ENCODE assay signal across 8 cellular contexts in the genomic region with DNA sequence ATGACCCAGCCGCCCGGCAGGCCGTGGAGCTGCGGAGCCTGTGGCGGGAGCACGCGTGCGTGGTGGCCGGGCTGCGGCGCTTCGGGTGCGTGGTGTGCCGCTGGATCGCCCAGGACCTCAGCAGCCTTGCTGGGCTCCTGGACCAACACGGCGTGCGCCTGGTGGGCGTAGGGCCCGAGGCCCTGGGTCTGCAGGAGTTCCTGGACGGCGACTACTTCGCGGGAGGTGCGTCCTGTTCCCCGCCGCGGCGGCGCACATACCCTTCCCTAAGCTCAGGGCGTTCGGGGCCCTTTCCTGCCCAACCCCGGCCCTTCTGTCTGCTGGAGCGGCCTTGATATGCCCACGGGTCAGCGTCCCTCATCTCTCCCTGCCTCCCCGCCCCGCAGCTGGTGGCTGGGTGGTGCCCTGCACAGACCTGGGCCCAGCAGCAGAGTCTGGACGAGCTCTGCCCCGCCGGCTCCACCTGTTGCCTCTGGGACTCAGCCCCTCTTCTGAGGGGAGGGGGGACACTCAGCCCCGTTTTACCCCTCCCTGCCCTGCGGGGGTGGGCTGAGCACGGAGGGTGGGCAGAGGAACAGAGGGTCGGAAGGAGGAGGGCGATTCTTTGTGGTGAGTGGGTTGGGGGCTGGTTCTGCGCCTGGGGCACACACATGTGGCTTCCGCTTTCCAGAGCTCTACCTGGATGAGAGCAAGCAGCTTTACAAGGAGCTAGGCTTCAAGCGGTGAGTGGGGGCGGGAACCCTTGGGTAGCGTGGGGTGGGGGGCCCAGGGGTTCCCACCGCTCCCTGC. TPM values are rescaled to one million over a fixed set of nuclear protein-coding genes. Genes with fewer than 3 reads are reported as not detected.
DNase-seq lines count a peak whose midpoint lies in the region; ATAC-seq and TF ChIP-seq lines count a peak whose summit lies in the region.

No MANE protein-coding gene starts in this region.

- H3K4me3 ChIP-seq in A673 (ENCODE audit: low read depth, low read length, poor library complexity, severe bottlenecking) (peak overlapping the region; percentile 65), Panc1 (ENCODE audit: low read depth in 2 of 2, low read length in 2 of 2) (peak overlapping the region; percentile 60 to 61), mucosa of rectum (ENCODE audit: low read length in 2 of 2) (peak overlapping the region; percentile 83 to 93)

- POLR2A ChIA-PET in A673 (lab: Charles Lee; ENCODE audit: low non-redundant PET) (no interaction called here), Panc1 (lab: Charles Lee) (no interaction called here)

- CTCF ChIA-PET in A673 (lab: Charles Lee) (no interaction called here), Panc1 (lab: Charles Lee) (no interaction called here)

- BruUV-seq in A673 (replicated peaks; lab: Mats Ljungman, UMichigan) (no TSS peak), Panc1 (replicated peaks; lab: Mats Ljungman, UMichigan) (no TSS peak)

- H3K9ac ChIP-seq in mucosa of rectum (ENCODE audit: low read depth in 1 of 2, low read length in 2 of 2): peak overlapping the region; percentile 84

- in situ Hi-C loops in Panc1 (cut with HindIII; ENCODE audit: low pct_unique_long_range_greater_than_20kb, low sequenced_read_pairs): no loop called here

- peak; percentile 1 for ATAC-seq in GM19035 (IDR thresholded peaks at IDR 0.05; ENCODE audit: unreplicated experiment)
- ATAC-seq in Panc1: peak; percentile 26
- ATAC-seq in GM21367 (IDR thresholded peaks at IDR 0.05; ENCODE audit: unreplicated experiment): no peak
- ATAC-seq in GM21717 (IDR thresholded peaks at IDR 0.05; ENCODE audit: unreplicated experiment): no peak

- H3K27ac ChIP-seq in A673 (ENCODE audit: low read depth, low read length, poor library complexity, severe bottlenecking) (peak overlapping the region; percentile 90), Panc1 (ENCODE audit: low read length) (no peak overlapping the region), cingulate gyrus (ENCODE audit: low read depth, low read length) (peak overlapping the region; percentile 29), mucosa of rectum (ENCODE audit: low read depth in 2 of 2, low read length in 2 of 2) (peak overlapping the region; percentile 98 to 99)

- H3K9me3 ChIP-seq in A673 (ENCODE audit: low read depth, low read length, poor library complexity, severe bottlenecking) (no peaks in the 10 kb centered on the region), Panc1 (ENCODE audit: control insufficient read depth, insufficient read depth, low read depth, low read length) (no peaks in the 10 kb centered on the region), mucosa of rectum (ENCODE audit: control insufficient read depth in 2 of 2, low read length in 2 of 2) (no peaks in the 10 kb centered on the region)

- H3K4me1 ChIP-seq in A673 (ENCODE audit: insufficient read depth, low read length, poor library complexity, severe bottlenecking) (peaks cover 7% of the 10 kb centered on the region), Panc1 (ENCODE audit: control insufficient read depth, insufficient read depth, low read length) (peaks cover 17% of the 10 kb centered on the region), mucosa of rectum (ENCODE audit: control insufficient read depth in 2 of 2, insufficient read depth in 2 of 2, low read length in 2 of 2) (peaks cover 23 to 29% of the 10 kb centered on the region in 2 donors)

- H3K27me3 ChIP-seq in A673 (replicated peaks; ENCODE audit: insufficient read depth, low read depth, low read length, poor library complexity) (no peaks in the 10 kb centered on the region), Panc1 (ENCODE audit: control insufficient read depth, insufficient read depth, low read length) (no peaks in the 10 kb centered on the region), mucosa of rectum (ENCODE audit: control insufficient read depth in 2 of 2, insufficient read depth in 2 of 2, low read length in 2 of 2) (no peaks in the 10 kb centered on the region)

- no peak for DNase-seq in A673 (ENCODE audit: low spot score)
- no peak for DNase-seq in Panc1 (ENCODE audit: low read depth, low spot score)
- no peak for DNase-seq in NCI-H2107 (lab: John Stamatoyannopoulos, UW)

- TF ChIP-seq CTCF in A673 (conservative IDR thresholded peaks at IDR 0.05; ENCODE audit: low read depth, low read length): no peak
- TF ChIP-seq CTCF in Panc1 (IDR thresholded peaks at IDR 0.05): no peak

- H3K36me3 ChIP-seq in A673 (ENCODE audit: insufficient read depth, low read length, poor library complexity, severe bottlenecking): no peaks in the 10 kb centered on the region
- no peaks in the 10 kb centered on the region; the same call in 1 of the 2 replicates for H3K36me3 ChIP-seq in Panc1 (ENCODE audit: control insufficient read depth, insufficient read depth, low read length)
- peaks cover 4 to 9% of the 10 kb centered on the region in 2 donors for H3K36me3 ChIP-seq in mucosa of rectum (ENCODE audit: control insufficient read depth in 2 of 2, insufficient read depth in 2 of 2, low read length in 2 of 2)

- intact Hi-C loops in A673 (cut with micrococcal nuclease; ENCODE audit: unreplicated experiment): no loop called here
- intact Hi-C loops in Panc1 (cut with micrococcal nuclease; ENCODE audit: unreplicated experiment): no loop called here

RNA-seq across cellular contexts. Expression of a gene that starts 0.7 kb away (rescaled TPM):
- total RNA-seq in A673 (2021): 34.8 and 41.0 TPM in 2 replicates
- total RNA-seq in Panc1 (2021; ENCODE audit: unreplicated experiment): 17.0 TPM
- 23.0 TPM for polyA plus RNA-seq in Panc1 (2012; ENCODE audit: insufficient read length)

RNA-seq across cellular contexts. Expression of a gene that starts 31.1 kb away (rescaled TPM):
- total RNA-seq in A673 (2021) (4.6 and 7.6 TPM in 2 replicates), Panc1 (2021; ENCODE audit: unreplicated experiment) (20.1 TPM)
- 14.8 TPM for polyA plus RNA-seq in Panc1 (2012; ENCODE audit: insufficient read length)

RNA-seq across cellular contexts. Expression of a gene that starts 45.6 kb away (rescaled TPM):
- total RNA-seq in A673 (2021) (not detected in 2 replicates), Panc1 (2021; ENCODE audit: unreplicated experiment) (0.46 TPM)
- 10.4 TPM for polyA plus RNA-seq in Panc1 (2012; ENCODE audit: insufficient read length)

RNA-seq across cellular contexts. Expression of a gene that starts 57.2 kb away (rescaled TPM):
- total RNA-seq in A673 (2021): not detected in 2 replicates
- not detected for total RNA-seq in Panc1 (2021; ENCODE audit: unreplicated experiment)
- not detected for polyA plus RNA-seq in Panc1 (2012; ENCODE audit: insufficient read length)

Comparison
In these comparisons a context has a peak if more than half of its experiments do, and no peak if none do; other contexts are left out.
1. ATAC-seq: peak in GM19035 (single experiment) and Panc1 (single experiment); none in GM21367 (single experiment) and GM21717 (single experiment).
2. Peak in every context shown above with its lines, with median percentiles within 50 percentile points of each other: H3K4me3 ChIP-seq.